In the genomic region with DNA sequence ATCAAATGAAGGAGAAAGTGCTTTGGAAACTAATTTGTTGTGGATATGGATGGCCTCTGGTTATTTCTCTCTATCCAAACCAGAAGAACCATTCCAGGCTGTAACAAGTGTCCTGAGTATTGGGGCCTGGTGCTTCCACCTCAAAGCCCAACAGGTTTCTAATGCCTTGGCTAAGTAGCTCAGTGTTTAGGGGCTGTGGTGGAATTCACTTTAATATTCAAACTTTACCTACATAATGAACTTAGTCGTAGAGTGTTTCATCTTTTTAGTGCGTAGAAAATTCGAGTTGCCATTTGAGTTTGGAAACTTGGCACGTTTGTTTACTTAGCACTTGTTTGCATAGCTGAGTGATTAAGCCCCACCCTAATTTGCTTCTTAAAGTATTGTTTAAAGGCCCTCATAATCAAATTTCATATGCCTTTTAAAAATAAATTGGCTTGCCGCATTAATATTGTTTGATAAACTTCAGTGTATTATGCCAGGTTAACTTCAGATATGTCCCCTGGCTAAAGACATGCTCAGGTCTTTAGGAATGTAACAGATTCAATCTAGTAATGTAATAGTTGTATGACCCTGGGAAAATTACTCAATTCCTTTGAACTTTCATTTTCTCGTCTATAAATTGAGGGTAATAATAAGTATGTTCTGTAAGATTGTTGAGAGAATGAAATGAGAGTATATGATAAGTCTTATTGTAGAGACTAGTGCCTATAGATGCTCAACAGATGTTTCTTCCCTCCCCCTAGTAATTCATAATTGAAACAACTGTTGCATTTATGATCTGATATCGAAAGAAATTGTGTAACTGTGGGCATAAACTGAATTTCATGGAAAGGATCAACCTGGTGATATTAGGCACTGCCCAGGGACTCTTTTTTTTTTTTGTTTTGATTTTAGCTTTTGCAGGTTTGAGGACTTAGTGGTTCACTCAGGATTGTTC, we compare ENCODE assay signal across 8 cellular contexts. TPM values are rescaled to one million over a fixed set of nuclear protein-coding genes. Genes with fewer than 3 reads are reported as not detected.
DNase-seq lines count a peak whose midpoint lies in the region; ATAC-seq and TF ChIP-seq lines count a peak whose summit lies in the region.

No MANE protein-coding gene starts in this region.

- ATAC-seq in naive thymus-derived CD4-positive, alpha-beta T cell: no peak
- ATAC-seq in GM18505 (IDR thresholded peaks at IDR 0.05; ENCODE audit: unreplicated experiment) (no peak), HG03439 (IDR thresholded peaks at IDR 0.05; ENCODE audit: unreplicated experiment) (no peak), sciatic nerve (no peak)

- no peak for DNase-seq in AG04450 (ENCODE audit: low read depth, low spot score)
- DNase-seq in choroid plexus epithelial cell (ENCODE audit: low read depth): no peak
- DNase-seq in naive thymus-derived CD4-positive, alpha-beta T cell: peak in 1 of 9 donors; percentile 11
- no peak for DNase-seq in HCEC 1CT
- no peak for DNase-seq in sciatic nerve (ENCODE audit: low spot score)

- TF ChIP-seq CTCF in AG04450 (IDR thresholded peaks at IDR 0.05; ENCODE audit: low read depth, low read length): no peak
- no peak for TF ChIP-seq CTCF in KMS-11 (conservative IDR thresholded peaks at IDR 0.05; ENCODE audit: low read depth, low read length)
- no peak for TF ChIP-seq CTCF in choroid plexus epithelial cell (conservative IDR thresholded peaks at IDR 0.05; ENCODE audit: low read depth, low read length)

- peak overlapping the region; percentile 87 to 97 (median 92) for H3K4me3 Mint-ChIP-seq in naive thymus-derived CD4-positive, alpha-beta T cell

- peaks cover 0 to 2% (median 0%) of the 10 kb centered on the region in 5 donors for H3K27me3 Mint-ChIP-seq in naive thymus-derived CD4-positive, alpha-beta T cell

- CTCF ChIA-PET in AG04450 (lab: Charles Lee): no interaction called here
- CTCF ChIA-PET in naive thymus-derived CD4-positive, alpha-beta T cell (lab: Charles Lee): no interaction called here

- H3K4me1 ChIP-seq in KMS-11 (ENCODE audit: low read depth, poor library complexity, severe bottlenecking): peaks cover 9% of the 10 kb centered on the region
- H3K4me1 ChIP-seq in naive thymus-derived CD4-positive, alpha-beta T cell (ENCODE audit: control insufficient read depth in 2 of 2, insufficient read depth in 2 of 2, low read length in 2 of 2): peaks cover 11 to 31% of the 10 kb centered on the region in 2 donors

- intact Hi-C loops in naive thymus-derived CD4-positive, alpha-beta T cell (cut with micrococcal nuclease): loop anchor here (2.0 to 5.0 kb wide), 2 partner anchors 37 to 41 kb away; partner anchors contain the start of gene CLSPN (in 1 of the 2)
- intact Hi-C loops in sciatic nerve (cut with DNase I): no loop called here

- H2AFZ ChIP-seq in KMS-11 (ENCODE audit: low read depth): peak overlapping the region; percentile 95; the same call in 1 of the 2 replicates

- POLR2A ChIA-PET in AG04450 (lab: Yijun Ruan, JAX): no interaction called here
- POLR2A ChIA-PET in naive thymus-derived CD4-positive, alpha-beta T cell (lab: Charles Lee): interaction anchor here (0.6 kb wide), 1 partner anchor 368 kb away, joined by 3 read pairs; no protein-coding TSS in a partner anchor

- H3K27me3 ChIP-seq in AG04450 (ENCODE audit: control insufficient read depth, insufficient read depth, low read length): no peaks in the 10 kb centered on the region
- H3K27me3 ChIP-seq in KMS-11 (ENCODE audit: insufficient read depth, low read depth): no peaks in the 10 kb centered on the region
- no peaks in the 10 kb centered on the region for H3K27me3 ChIP-seq in naive thymus-derived CD4-positive, alpha-beta T cell (ENCODE audit: control insufficient read depth in 2 of 2, insufficient read depth in 2 of 2, low read length in 2 of 2)

- H3K36me3 Mint-ChIP-seq in naive thymus-derived CD4-positive, alpha-beta T cell: peaks cover 0 to 5% (median 0%) of the 10 kb centered on the region in 5 donors

- H3K4me2 ChIP-seq in KMS-11: peak overlapping the region; percentile 66

- H3K4me1 Mint-ChIP-seq in naive thymus-derived CD4-positive, alpha-beta T cell: peaks cover 26 to 41% (median 37%) of the 10 kb centered on the region in 7 donors

- H3K79me2 ChIP-seq in KMS-11 (ENCODE audit: insufficient read depth, low read depth): no peaks in the 10 kb centered on the region

- peak overlapping the region; percentile 77 for H3K4me3 ChIP-seq in AG04450 (ENCODE audit: low read depth, low read length)
- H3K4me3 ChIP-seq in KMS-11 (IDR thresholded peaks at IDR 0.05; ENCODE audit: insufficient read depth, low read depth, low read length): peak overlapping the region; percentile 60
- H3K4me3 ChIP-seq in choroid plexus epithelial cell (ENCODE audit: low read depth, low read length): peak overlapping the region; percentile 78
- peak overlapping the region; percentile 73 for H3K4me3 ChIP-seq in naive thymus-derived CD4-positive, alpha-beta T cell (ENCODE audit: low read length)

- H3K9me3 Mint-ChIP-seq in naive thymus-derived CD4-positive, alpha-beta T cell: peaks cover 0 to 1% (median 0%) of the 10 kb centered on the region in 11 donors

- H3K9me3 ChIP-seq in AG04450 (ENCODE audit: control insufficient read depth, insufficient read depth, low read length): no peaks in the 10 kb centered on the region
- H3K9me3 ChIP-seq in naive thymus-derived CD4-positive, alpha-beta T cell (ENCODE audit: control insufficient read depth in 2 of 3, low read length in 3 of 3): no peaks in the 10 kb centered on the region

- H3K27ac ChIP-seq in AG04450 (ENCODE audit: low read depth, low read length) (no peak overlapping the region), KMS-11 (no peak overlapping the region)
- H3K27ac ChIP-seq in naive thymus-derived CD4-positive, alpha-beta T cell (ENCODE audit: low read depth, low read length): peak overlapping the region; percentile 73

- H4K20me1 ChIP-seq in KMS-11 (ENCODE audit: insufficient read depth): no peaks in the 10 kb centered on the region

- peak overlapping the region; percentile 82 to 94 (median 89) for H3K27ac Mint-ChIP-seq in naive thymus-derived CD4-positive, alpha-beta T cell

- no peak for TF ChIP-seq POLR2A in GM18505 (IDR thresholded peaks at IDR 0.05; ENCODE audit: borderline replicate concordance, extremely low read depth, insufficient read depth, insufficient read length)

- H3K36me3 ChIP-seq in KMS-11 (ENCODE audit: insufficient read depth): no peaks in the 10 kb centered on the region
- H3K36me3 ChIP-seq in naive thymus-derived CD4-positive, alpha-beta T cell (ENCODE audit: control insufficient read depth in 2 of 3, insufficient read depth in 3 of 3, low read length in 3 of 3): no peaks in the 10 kb centered on the region

- H3K9ac ChIP-seq in KMS-11: no peak overlapping the region

RNA-seq across cellular contexts. Expression of gene AGO4, which starts 1.6 kb away (rescaled TPM):
- polyA plus RNA-seq in AG04450 (2011; rRNA removed): 8.6 and 9.1 TPM in 2 replicates
- 26.8 and 27.1 TPM in 2 replicates for polyA minus RNA-seq in AG04450 (2011; rRNA and poly(A)+ RNA removed)
- 10 to 100 TPM; 13.2 to 32.6 (median 17.8) TPM for total RNA-seq in naive thymus-derived CD4-positive, alpha-beta T cell
- 1 to 10 TPM; 2.5 to 6.4 TPM for polyA plus RNA-seq in naive thymus-derived CD4-positive, alpha-beta T cell
- total RNA-seq in sciatic nerve: 24.9 TPM

RNA-seq across cellular contexts. Expression of gene CLSPN, which starts 39.6 kb away (rescaled TPM):
- 3.0 and 3.8 TPM in 2 replicates for polyA plus RNA-seq in AG04450 (2011; rRNA removed)
- 3.1 and 4.0 TPM in 2 replicates for polyA minus RNA-seq in AG04450 (2011; rRNA and poly(A)+ RNA removed)
- 10 to 100 TPM in 1 of 5 experiments, 1 to 10 TPM in 1, under 1 TPM in 3; 0.11 to 48.7 (median 0.64) TPM for total RNA-seq in naive thymus-derived CD4-positive, alpha-beta T cell
- polyA plus RNA-seq in naive thymus-derived CD4-positive, alpha-beta T cell: not detected
- total RNA-seq in sciatic nerve: 0.40 TPM
